ENCODE assay signal across 16 cellular contexts in the genomic region with DNA sequence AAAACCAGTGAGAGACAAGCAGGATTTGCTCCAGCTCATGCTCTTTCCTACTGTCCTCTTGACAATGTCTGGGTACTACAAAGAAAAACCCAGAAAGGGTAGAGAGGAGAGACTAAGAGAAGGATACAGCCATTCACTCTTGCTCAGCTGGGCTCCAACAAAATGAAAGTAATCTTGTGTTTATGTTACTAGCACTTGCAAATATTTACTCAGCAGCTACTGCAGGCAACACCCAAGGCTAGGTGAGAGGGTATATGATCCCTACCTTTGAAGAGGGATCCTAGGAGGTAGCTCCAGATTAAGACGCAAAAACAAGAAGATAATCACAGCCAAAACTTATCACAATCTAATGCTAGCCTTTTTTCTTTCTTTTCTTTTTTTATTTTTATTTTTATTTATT.
DNase-seq lines count a peak whose midpoint lies in the region; ATAC-seq and TF ChIP-seq lines count a peak whose summit lies in the region.
"Had no signal": no experiment of that assay in that cellular context is flagged by ENCODE, and none has a peak within 500 bp of the region (broad histone marks: within the 10 kb centered on the region; RNA-seq: fewer than 3 reads in every experiment).

No MANE protein-coding gene starts in this region.

- intact Hi-C loops in transverse colon (cut with DNase I; ENCODE audit: low total_unique reads), result no loop called here

- no peak overlapping the region for H3K27ac Mint-ChIP-seq in immature natural killer cell
- H3K27ac Mint-ChIP-seq: HFFc6 had no signal

- H3K36me3 ChIP-seq in transverse colon, result no peaks in the 10 kb centered on the region

- peak overlapping the region in 2 of 4 donors; percentile 17 to 55 for H3K27ac ChIP-seq in transverse colon
- H3K27ac ChIP-seq: RWPE1 had no signal

- H3K9me3 ChIP-seq in transverse colon, result no peaks in the 10 kb centered on the region

- ATAC-seq in left lobe of liver, result peak; percentile 38
- ATAC-seq in HG03280 (IDR thresholded peaks at IDR 0.05; ENCODE audit: unreplicated experiment), result no peak
- no peak for ATAC-seq in HG03342 (IDR thresholded peaks at IDR 0.05; ENCODE audit: unreplicated experiment)

- H3K4me3 ChIP-seq in LNCaP clone FGC (ENCODE audit: low read depth, low read length) (no peak overlapping the region), transverse colon (no peak overlapping the region)
- H3K4me3 ChIP-seq: SJCRH30 had no signal

- H3K27me3 Mint-ChIP-seq in immature natural killer cell (ENCODE audit: low read depth in 3 of 3), result no peaks in the 10 kb centered on the region

- WGBS in transverse colon (ENCODE audit: low coverage in 1 of 2), 2 donors, result 50 to 76% methylated on average over 1 of the region's 1 CpG

- H3K4me1 ChIP-seq in transverse colon, result peaks cover 0 to 14% (median 6%) of the 10 kb centered on the region in 4 donors

- H3K36me3 Mint-ChIP-seq in immature natural killer cell, result peaks cover 0 to 8% (median 4%) of the 10 kb centered on the region in 3 donors

- in situ Hi-C loops in transverse colon (cut with MboI; ENCODE audit: low pct_ligation_motif_present in 1 of 4, low pct_unique_long_range_greater_than_20kb in 1 of 4, low sequenced_read_pairs in 3 of 4), result no loop called here

- TF ChIP-seq CTCF in LNCaP clone FGC (IDR thresholded peaks at IDR 0.05; ENCODE audit: control insufficient read depth, extremely low read depth, insufficient read depth) (no peak), transverse colon (IDR thresholded peaks at IDR 0.05) (no peak)

- TF ChIP-seq POLR2A in transverse colon (IDR thresholded peaks at IDR 0.05), result no peak

- TF ChIP-seq EP300 in transverse colon (IDR thresholded peaks at IDR 0.05; ENCODE audit: low read depth), result no peak

- H3K9me3 Mint-ChIP-seq in immature natural killer cell, result peaks cover 0 to 2% (median 0%) of the 10 kb centered on the region in 6 donors

- no peaks in the 10 kb centered on the region for H3K27me3 ChIP-seq in transverse colon
- H3K27me3 ChIP-seq: SJCRH30 had no signal

- no peak overlapping the region for H3K4me3 Mint-ChIP-seq in immature natural killer cell
- H3K4me3 Mint-ChIP-seq: HFFc6 had no signal

- DNase-seq in LNCaP clone FGC (ENCODE audit: low read depth) (peak; percentile 25), NCI-H774 (lab: John Stamatoyannopoulos, UW) (peak; percentile 15), left lobe of liver (ENCODE audit: low spot score) (no peak), transverse colon (peak; percentile 10), immature natural killer cell (no peak)
- DNase-seq: C1 segment of cervical spinal cord, DMS 273 treated with DMSO at 0.1 percent for 48 hours, HFFc6, NCI-H1417, NCI-H2081 treated with DMSO at 0.1 percent for 48 hours, NCI-H2227 treated with DMSO at 0.1 percent for 48 hours, NCI-H524 had no signal

- peaks cover 2 to 5% of the 10 kb centered on the region in 2 donors for H3K4me1 Mint-ChIP-seq in immature natural killer cell

Comparison
In these comparisons a context has a peak if more than half of its experiments do, and no peak if none do; other contexts are left out.
1. DNase-seq: peak in LNCaP clone FGC (single experiment), NCI-H774 (single experiment) and transverse colon (single experiment); none in left lobe of liver (single experiment) and immature natural killer cell (0 of 3).